In the genomic region with DNA sequence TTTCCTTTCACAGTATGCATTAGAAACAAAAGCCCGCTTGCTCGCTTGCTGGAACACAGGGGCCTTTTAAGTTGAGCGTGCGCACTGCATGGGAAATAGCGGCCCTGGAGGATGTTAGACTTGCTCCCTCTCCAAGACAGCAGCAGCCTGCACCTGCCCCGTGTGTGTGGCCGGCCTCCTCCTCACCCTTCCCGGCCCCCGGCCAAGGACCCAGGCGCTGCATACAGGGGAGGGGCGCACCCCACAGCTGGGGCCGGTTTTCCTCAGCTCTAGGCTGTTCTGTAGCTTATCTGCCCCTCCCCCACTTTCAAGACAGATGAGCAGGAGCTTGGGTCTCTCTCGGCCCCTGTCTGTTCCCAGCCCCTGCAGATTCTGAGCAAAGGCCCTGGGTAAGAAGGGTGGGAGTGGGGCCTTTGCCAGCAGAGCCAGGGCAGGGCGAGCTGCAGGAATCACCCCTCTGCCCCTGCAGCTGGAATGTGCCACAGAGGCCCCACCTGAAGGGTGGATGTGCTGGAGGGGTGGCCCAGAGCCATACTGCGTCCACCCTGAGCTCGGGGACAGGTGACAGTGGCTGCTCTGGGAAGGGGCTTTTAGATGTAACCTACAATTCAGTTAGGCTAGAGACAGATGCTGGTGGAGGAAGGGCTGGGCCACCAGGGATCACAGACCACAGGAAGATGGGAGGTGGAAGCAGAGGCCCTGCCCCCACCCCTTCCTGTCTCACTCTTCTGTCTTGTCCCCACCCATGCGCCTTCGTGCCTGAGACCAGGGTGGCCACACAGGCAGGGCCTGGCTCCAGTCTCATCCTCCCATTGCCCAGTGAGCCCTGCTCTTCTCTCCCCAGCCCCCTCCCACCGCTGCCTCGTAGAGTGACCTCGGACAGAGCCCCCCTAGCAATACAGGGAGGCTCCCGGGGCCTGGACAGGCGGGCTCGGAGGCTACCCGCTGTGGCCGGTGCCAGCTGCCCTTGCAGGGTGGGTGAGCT, we compare ENCODE assay signal across 9 cellular contexts.
DNase-seq lines count a peak whose midpoint lies in the region; ATAC-seq and TF ChIP-seq lines count a peak whose summit lies in the region.
"Had no signal": no experiment of that assay in that cellular context is flagged by ENCODE, and none has a peak within 500 bp of the region (broad histone marks: within the 10 kb centered on the region; RNA-seq: fewer than 3 reads in every experiment).

No MANE protein-coding gene starts in this region.

- TF ChIP-seq EP300 in transverse colon (IDR thresholded peaks at IDR 0.05; ENCODE audit: low read depth) = no peak

- H3K4me1 ChIP-seq in transverse colon (peaks cover 0 to 11% (median 0%) of the 10 kb centered on the region in 4 donors), GM23248 (ENCODE audit: insufficient read depth) (no peaks in the 10 kb centered on the region)

- H3K4me3 Mint-ChIP-seq in activated naive CD4-positive, alpha-beta T cell treated with anti-CD3 and anti-CD28 coated beads for 36 hours = no peak overlapping the region

- no peaks in the 10 kb centered on the region for H3K79me2 ChIP-seq in GM23248 (ENCODE audit: insufficient read depth)

- no peaks in the 10 kb centered on the region for H4K20me1 ChIP-seq in GM23248 (ENCODE audit: insufficient read depth)

- H3K4me2 ChIP-seq in GM23248 (ENCODE audit: unreplicated experiment) = no peak overlapping the region

- no peak overlapping the region for H3K4me3 ChIP-seq in transverse colon
- H3K4me3 ChIP-seq in GM23248 = no peak overlapping the region

- no peaks in the 10 kb centered on the region for H3K36me3 Mint-ChIP-seq in activated naive CD4-positive, alpha-beta T cell treated with anti-CD3 and anti-CD28 coated beads for 36 hours (ENCODE audit: low read depth)

- no peaks in the 10 kb centered on the region for H3F3A ChIP-seq in GM23248 (ENCODE audit: insufficient read depth)

- peaks cover 11% of the 10 kb centered on the region for H3K4me1 Mint-ChIP-seq in activated naive CD4-positive, alpha-beta T cell treated with anti-CD3 and anti-CD28 coated beads for 36 hours (ENCODE audit: low read depth)

- TF ChIP-seq CTCF in transverse colon (IDR thresholded peaks at IDR 0.05) = no peak

- H3K27me3 Mint-ChIP-seq in activated naive CD4-positive, alpha-beta T cell treated with anti-CD3 and anti-CD28 coated beads for 36 hours (ENCODE audit: low read depth) = peaks cover 6% of the 10 kb centered on the region

- H3K9ac ChIP-seq in GM23248 = no peak overlapping the region

- H3K27me3 ChIP-seq in transverse colon (no peaks in the 10 kb centered on the region), GM23248 (replicated peaks; ENCODE audit: insufficient read depth) (no peaks in the 10 kb centered on the region)

- no peak overlapping the region for H3K27ac Mint-ChIP-seq in activated naive CD4-positive, alpha-beta T cell treated with anti-CD3 and anti-CD28 coated beads for 36 hours

- no peak for TF ChIP-seq POLR2A in transverse colon (IDR thresholded peaks at IDR 0.05)
- TF ChIP-seq POLR2A in GM18505 (IDR thresholded peaks at IDR 0.05; ENCODE audit: borderline replicate concordance, extremely low read depth, insufficient read depth, insufficient read length) = no peak

- DNase-seq in activated naive CD4-positive, alpha-beta T cell treated with anti-CD3 and anti-CD28 coated beads for 36 hours = peak; percentile 10
- DNase-seq in activated naive CD4-positive, alpha-beta T cell treated with Interleukin-2 at 50 U/mL for 16 hours = no peak
- DNase-seq in UCSD-AML1 (lab: John Stamatoyannopoulos, UW; ENCODE audit: unreplicated experiment) (peak; percentile 15), islet precursor cell (peak; percentile 60), transverse colon (peak; percentile 7), GM23248 (no peak)
- DNase-seq: stimulated activated CD4-positive, alpha-beta T cell treated with anti-CD3 and anti-CD28 coated beads, Interleukin-1b, Interleukin-23, amount 100 ng/mL, for 48 hours had no signal

- H3K27ac ChIP-seq in transverse colon = no peak overlapping the region
- H3K27ac ChIP-seq in GM23248 = no peak overlapping the region

- intact Hi-C loops in activated naive CD4-positive, alpha-beta T cell treated with anti-CD3 and anti-CD28 coated beads for 36 hours (cut with micrococcal nuclease) = no loop called here
- intact Hi-C loops in transverse colon (cut with DNase I; ENCODE audit: low total_unique reads) = no loop called here

- in situ Hi-C loops in transverse colon (cut with MboI; ENCODE audit: low pct_ligation_motif_present in 1 of 4, low pct_unique_long_range_greater_than_20kb in 1 of 4, low sequenced_read_pairs in 3 of 4) = no loop called here
- in situ Hi-C loops in GM23248 (cut with MboI) = no loop called here

- WGBS in transverse colon (ENCODE audit: low coverage in 1 of 2), 2 donors = 80 to 100% methylated on average over 2 to 25 of the region's 26 CpGs
- 91 to 94% methylated on average over 26 of the region's 26 CpGs for WGBS in GM23248 (ENCODE audit: low coverage in 1 of 2, low lambda C conversion rate in 2 of 2, missing lambda C conversion rate in 2 of 2), 2 experiments

- no peak overlapping the region for H2AFZ ChIP-seq in GM23248

- no peaks in the 10 kb centered on the region for H3K9me3 ChIP-seq in transverse colon
- H3K9me3 ChIP-seq in GM23248 (ENCODE audit: low read depth) = no peaks in the 10 kb centered on the region

- peaks cover 4% of the 10 kb centered on the region for H3K9me3 Mint-ChIP-seq in activated naive CD4-positive, alpha-beta T cell treated with anti-CD3 and anti-CD28 coated beads for 36 hours

- H3K36me3 ChIP-seq in transverse colon (peaks cover 0 to 23% (median 11%) of the 10 kb centered on the region in 4 donors), GM23248 (ENCODE audit: low read depth) (no peaks in the 10 kb centered on the region)

- CTCF ChIA-PET in activated naive CD4-positive, alpha-beta T cell treated with anti-CD3 and anti-CD28 coated beads for 36 hours (lab: Charles Lee) = no interaction called here

- no peaks in the 10 kb centered on the region for H3K9me2 ChIP-seq in GM23248 (ENCODE audit: insufficient read depth)

- ATAC-seq in GM18505 (IDR thresholded peaks at IDR 0.05; ENCODE audit: unreplicated experiment) (no peak), GM19035 (IDR thresholded peaks at IDR 0.05; ENCODE audit: unreplicated experiment) (no peak)

Comparison
In these comparisons a context has a peak if more than half of its experiments do, and no peak if none do; other contexts are left out.
1. DNase-seq: peak in activated naive CD4-positive, alpha-beta T cell treated with anti-CD3 and anti-CD28 coated beads for 36 hours (single experiment), UCSD-AML1 (single experiment), islet precursor cell (single experiment) and transverse colon (single experiment); none in activated naive CD4-positive, alpha-beta T cell treated with Interleukin-2 at 50 U/mL for 16 hours (single experiment) and GM23248 (single experiment).